ENCODE assay signal across 8 cellular contexts in the genomic region with DNA sequence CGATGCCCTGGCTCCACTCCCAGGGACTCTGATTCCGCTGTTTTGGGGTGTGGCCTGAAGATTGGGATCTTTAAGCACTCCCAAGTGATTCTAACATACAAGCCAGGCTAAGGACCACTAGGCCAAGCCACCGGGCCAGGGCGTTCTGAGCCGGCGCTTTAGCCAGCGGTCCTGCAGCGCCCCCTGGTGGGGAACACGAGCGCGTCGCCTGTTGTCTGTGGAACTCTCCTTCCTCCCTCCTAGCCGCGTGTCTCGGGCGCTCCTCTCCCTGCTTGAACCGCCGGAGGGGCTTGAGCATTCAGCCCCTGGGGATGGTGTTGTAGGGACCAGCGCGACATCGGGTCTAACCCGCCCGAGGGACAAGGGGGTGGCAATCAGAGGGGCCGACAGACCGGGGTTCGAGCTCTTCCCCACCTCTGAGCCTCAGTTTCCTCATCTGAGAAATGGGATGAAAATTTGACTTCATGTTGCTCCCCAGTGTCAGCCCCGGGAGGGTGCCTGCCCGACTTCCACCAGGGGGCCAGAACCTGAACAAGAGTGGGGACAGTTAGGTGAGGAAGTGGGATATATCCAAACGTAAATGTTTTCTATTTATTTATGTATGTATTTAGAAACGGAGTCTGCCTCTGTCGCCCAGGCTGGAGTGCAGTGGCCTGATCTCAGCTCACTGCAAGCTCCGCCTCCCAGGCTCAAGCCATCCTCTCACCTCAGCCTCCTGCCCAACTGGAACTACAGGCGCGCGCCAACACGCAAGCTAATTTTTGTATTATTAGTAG. TPM values are rescaled to one million over a fixed set of nuclear protein-coding genes. Genes with fewer than 3 reads are reported as not detected.
A peak's percentile ranks its signal among the peaks of the same experiment; 100 is the strongest.
DNase-seq lines count a peak whose midpoint lies in the region; ATAC-seq and TF ChIP-seq lines count a peak whose summit lies in the region.

No MANE protein-coding gene starts in this region.

- DNase-seq in DMS53 treated with DMSO at 0.1 percent for 48 hours (lab: John Stamatoyannopoulos, UW; ENCODE audit: unreplicated experiment) (peak; percentile 45), LNCaP clone FGC (ENCODE audit: low read depth) (no peak), cardiac muscle cell (ENCODE audit: low read depth in 1 of 2, low spot score in 1 of 2) (peak; percentile 87 to 88), putamen (ENCODE audit: low spot score) (peak; percentile 69), vagina (ENCODE audit: extremely low spot score in 2 of 2) (no peak)
- DNase-seq in activated naive CD4-positive, alpha-beta T cell treated with anti-CD3 and anti-CD28 coated beads, Interleukin-2, amount 50 U/mL, for 16 hours = peak; percentile 84

- TF ChIP-seq POLR2A in vagina (IDR thresholded peaks at IDR 0.05) = no peak

- peak; percentile 96 for ATAC-seq in SK-N-SH treated with all-trans-retinoic acid at 6 μM for 48 hours
- ATAC-seq in GM18519 (IDR thresholded peaks at IDR 0.05; ENCODE audit: low FRiP score, unreplicated experiment) = no peak

- no peaks in the 10 kb centered on the region for H3K36me3 ChIP-seq in cardiac muscle cell
- H3K36me3 ChIP-seq in vagina = no peaks in the 10 kb centered on the region

- TF ChIP-seq CTCF in LNCaP clone FGC (IDR thresholded peaks at IDR 0.05; ENCODE audit: control insufficient read depth, extremely low read depth, insufficient read depth) (peak; percentile 67), cardiac muscle cell (IDR thresholded peaks at IDR 0.05; ENCODE audit: low read depth, low read length) (peak; percentile 93), vagina (IDR thresholded peaks at IDR 0.05) (peak; percentile 92 to 97 (median 95))

- H3K4me3 ChIP-seq in LNCaP clone FGC (ENCODE audit: low read depth, low read length) (no peak overlapping the region), cardiac muscle cell (no peak overlapping the region), vagina (no peak overlapping the region)

- no peaks in the 10 kb centered on the region for H3K27me3 ChIP-seq in cardiac muscle cell
- no peaks in the 10 kb centered on the region for H3K27me3 ChIP-seq in vagina

- H3K4me1 ChIP-seq in cardiac muscle cell (ENCODE audit: low read depth) (no peaks in the 10 kb centered on the region), vagina (peaks cover 11% of the 10 kb centered on the region)

- H3K9me3 ChIP-seq in cardiac muscle cell (ENCODE audit: low read depth) = no peaks in the 10 kb centered on the region
- no peaks in the 10 kb centered on the region for H3K9me3 ChIP-seq in vagina

- no peak overlapping the region for H3K27ac ChIP-seq in cardiac muscle cell
- peak overlapping the region; percentile 23 for H3K27ac ChIP-seq in vagina

- intact Hi-C loops in vagina (cut with DNase I) = no loop called here

TF ChIP-seq in SK-N-SH treated with all-trans-retinoic acid at 6 μM for 48 hours, 23 proteins besides CTCF, POLR2A, EP300 and RAD21:
- TF ChIP-seq PPARA (CRISPR knock-in tag; IDR thresholded peaks at IDR 0.05; ENCODE audit: borderline replicate concordance) (no peak), ZFP3 (CRISPR knock-in tag; IDR thresholded peaks at IDR 0.05) (no peak), OSR1 (CRISPR knock-in tag; IDR thresholded peaks at IDR 0.05) (no peak), BACH2 (CRISPR knock-in tag; IDR thresholded peaks at IDR 0.05; ENCODE audit: borderline replicate concordance) (no peak), ARNTL (CRISPR knock-in tag; IDR thresholded peaks at IDR 0.05; ENCODE audit: borderline replicate concordance, low read depth) (no peak), ZNF565 (CRISPR knock-in tag; conservative IDR thresholded peaks at IDR 0.05; ENCODE audit: low read depth) (no peak)

RNA-seq across cellular contexts. Expression of a gene that starts 18.0 kb away (rescaled TPM):
- 8.8 and 13.5 TPM in 2 replicates for total RNA-seq in cardiac muscle cell
- 4.1 and 8.8 TPM in 2 replicates for polyA plus RNA-seq in cardiac muscle cell
- total RNA-seq in vagina = 2.7 TPM

RNA-seq across cellular contexts. Expression of a gene that starts 42.3 kb away (rescaled TPM):
- 67.8 and 71.7 TPM in 2 replicates for total RNA-seq in cardiac muscle cell
- polyA plus RNA-seq in cardiac muscle cell = 38.3 and 46.4 TPM in 2 replicates
- 1.5 TPM for total RNA-seq in vagina

Comparison
In these comparisons a context has a peak if more than half of its experiments do, and no peak if none do; other contexts are left out.
1. DNase-seq: peak in DMS53 treated with DMSO at 0.1 percent for 48 hours (single experiment), activated naive CD4-positive, alpha-beta T cell treated with anti-CD3 and anti-CD28 coated beads, Interleukin-2, amount 50 U/mL, for 16 hours (single experiment), cardiac muscle cell (2 of 2) and putamen (single experiment); none in LNCaP clone FGC (single experiment) and vagina (0 of 2).
2. RNA of a gene that starts 42.3 kb away (total RNA-seq): 67.8 to 71.7 TPM in cardiac muscle cell; 1.5 TPM in vagina (single experiment); every median in the first group is over 10 times any median in the second.
3. Peak in every context shown above with its lines, with median percentiles within 50 percentile points of each other: CTCF ChIP-seq.